In the genomic region with DNA sequence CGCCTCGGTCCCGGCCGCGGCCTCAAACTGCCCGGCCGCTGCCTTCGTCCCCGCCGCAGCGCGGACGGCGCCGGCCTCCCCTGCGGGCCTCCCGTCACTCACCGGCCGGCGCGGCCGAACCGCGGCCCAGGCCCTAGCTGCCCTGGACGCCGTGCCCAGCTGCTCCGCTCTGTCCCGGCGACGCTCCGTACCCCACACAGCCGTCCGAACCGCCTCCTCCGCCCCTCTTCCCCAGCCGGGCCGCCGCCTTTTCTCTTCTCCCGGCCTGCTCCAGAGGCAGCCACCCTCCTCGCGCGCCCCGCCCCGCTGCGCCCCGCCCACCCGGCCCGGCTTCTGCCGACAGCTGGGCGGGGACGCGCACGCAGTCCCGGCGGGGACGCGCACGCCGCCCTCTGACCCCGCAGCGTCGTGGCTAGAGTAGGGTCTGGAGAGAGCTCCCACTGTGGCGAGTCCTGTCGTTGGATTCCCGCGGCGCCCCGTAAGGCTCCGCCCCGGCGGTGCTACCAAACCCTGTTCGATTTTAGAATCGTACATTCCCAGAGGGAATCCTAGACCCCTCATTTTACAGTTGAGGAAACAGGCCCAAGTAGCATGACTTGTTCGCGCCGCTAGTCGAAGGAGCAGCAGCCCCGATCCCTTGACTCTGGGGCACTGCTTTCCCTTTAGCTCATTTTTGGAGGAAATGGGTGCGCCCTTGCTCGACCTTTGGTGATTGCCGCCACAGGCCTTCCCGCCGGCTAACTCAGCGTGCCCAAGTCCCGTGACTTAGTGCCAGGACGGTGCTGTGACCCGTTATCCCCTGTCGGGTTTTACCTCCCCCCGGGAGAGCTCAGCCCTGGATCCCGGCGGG, we compare ENCODE assay signal across 1 cellular context.
A peak's percentile ranks its signal among the peaks of the same experiment; 100 is the strongest.
TF ChIP-seq lines count a peak whose summit lies in the region.

A gene with protein sequence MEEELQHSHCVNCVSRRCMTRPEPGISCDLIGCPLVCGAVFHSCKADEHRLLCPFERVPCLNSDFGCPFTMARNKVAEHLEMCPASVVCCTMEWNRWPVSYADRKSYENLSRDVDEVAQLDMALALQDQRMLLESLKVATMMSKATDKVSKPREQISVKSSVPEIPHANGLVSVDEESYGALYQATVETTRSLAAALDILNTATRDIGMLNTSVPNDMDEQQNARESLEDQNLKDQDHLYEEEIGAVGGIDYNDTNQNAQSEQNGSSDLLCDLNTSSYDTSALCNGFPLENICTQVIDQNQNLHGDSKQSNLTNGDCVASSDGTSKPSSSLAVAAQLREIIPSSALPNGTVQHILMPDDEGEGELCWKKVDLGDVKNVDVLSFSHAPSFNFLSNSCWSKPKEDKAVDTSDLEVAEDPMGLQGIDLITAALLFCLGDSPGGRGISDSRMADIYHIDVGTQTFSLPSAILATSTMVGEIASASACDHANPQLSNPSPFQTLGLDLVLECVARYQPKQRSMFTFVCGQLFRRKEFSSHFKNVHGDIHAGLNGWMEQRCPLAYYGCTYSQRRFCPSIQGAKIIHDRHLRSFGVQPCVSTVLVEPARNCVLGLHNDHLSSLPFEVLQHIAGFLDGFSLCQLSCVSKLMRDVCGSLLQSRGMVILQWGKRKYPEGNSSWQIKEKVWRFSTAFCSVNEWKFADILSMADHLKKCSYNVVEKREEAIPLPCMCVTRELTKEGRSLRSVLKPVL (minus strand): TSS at position 295 of the 850 bp plus-strand sequence. CDS start 8,390 bp downstream, outside the sequence.

TF ChIP-seq in HepG2, 621 proteins besides CTCF, POLR2A, EP300 and RAD21 (continued from another document):
- TF ChIP-seq, protein P1, sequence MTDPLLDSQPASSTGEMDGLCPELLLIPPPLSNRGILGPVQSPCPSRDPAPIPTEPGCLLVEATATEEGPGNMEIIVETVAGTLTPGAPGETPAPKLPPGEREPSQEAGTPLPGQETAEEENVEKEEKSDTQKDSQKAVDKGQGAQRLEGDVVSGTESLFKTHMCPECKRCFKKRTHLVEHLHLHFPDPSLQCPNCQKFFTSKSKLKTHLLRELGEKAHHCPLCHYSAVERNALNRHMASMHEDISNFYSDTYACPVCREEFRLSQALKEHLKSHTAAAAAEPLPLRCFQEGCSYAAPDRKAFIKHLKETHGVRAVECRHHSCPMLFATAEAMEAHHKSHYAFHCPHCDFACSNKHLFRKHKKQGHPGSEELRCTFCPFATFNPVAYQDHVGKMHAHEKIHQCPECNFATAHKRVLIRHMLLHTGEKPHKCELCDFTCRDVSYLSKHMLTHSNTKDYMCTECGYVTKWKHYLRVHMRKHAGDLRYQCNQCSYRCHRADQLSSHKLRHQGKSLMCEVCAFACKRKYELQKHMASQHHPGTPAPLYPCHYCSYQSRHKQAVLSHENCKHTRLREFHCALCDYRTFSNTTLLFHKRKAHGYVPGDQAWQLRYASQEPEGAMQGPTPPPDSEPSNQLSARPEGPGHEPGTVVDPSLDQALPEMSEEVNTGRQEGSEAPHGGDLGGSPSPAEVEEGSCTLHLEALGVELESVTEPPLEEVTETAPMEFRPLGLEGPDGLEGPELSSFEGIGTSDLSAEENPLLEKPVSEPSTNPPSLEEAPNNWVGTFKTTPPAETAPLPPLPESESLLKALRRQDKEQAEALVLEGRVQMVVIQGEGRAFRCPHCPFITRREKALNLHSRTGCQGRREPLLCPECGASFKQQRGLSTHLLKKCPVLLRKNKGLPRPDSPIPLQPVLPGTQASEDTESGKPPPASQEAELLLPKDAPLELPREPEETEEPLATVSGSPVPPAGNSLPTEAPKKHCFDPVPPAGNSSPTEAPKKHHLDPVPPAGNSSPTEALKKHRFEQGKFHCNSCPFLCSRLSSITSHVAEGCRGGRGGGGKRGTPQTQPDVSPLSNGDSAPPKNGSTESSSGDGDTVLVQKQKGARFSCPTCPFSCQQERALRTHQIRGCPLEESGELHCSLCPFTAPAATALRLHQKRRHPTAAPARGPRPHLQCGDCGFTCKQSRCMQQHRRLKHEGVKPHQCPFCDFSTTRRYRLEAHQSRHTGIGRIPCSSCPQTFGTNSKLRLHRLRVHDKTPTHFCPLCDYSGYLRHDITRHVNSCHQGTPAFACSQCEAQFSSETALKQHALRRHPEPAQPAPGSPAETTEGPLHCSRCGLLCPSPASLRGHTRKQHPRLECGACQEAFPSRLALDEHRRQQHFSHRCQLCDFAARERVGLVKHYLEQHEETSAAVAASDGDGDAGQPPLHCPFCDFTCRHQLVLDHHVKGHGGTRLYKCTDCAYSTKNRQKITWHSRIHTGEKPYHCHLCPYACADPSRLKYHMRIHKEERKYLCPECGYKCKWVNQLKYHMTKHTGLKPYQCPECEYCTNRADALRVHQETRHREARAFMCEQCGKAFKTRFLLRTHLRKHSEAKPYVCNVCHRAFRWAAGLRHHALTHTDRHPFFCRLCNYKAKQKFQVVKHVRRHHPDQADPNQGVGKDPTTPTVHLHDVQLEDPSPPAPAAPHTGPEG (CRISPR knock-in tag; IDR thresholded peaks at IDR 0.05), result peak; percentile 71
- TF ChIP-seq ZSCAN22 (CRISPR knock-in tag; IDR thresholded peaks at IDR 0.05) (peak; percentile 69; the same call in 1 of the 2 replicates), MLLT10 (CRISPR knock-in tag; IDR thresholded peaks at IDR 0.05) (no peak), PLRG1 (conservative IDR thresholded peaks at IDR 0.05) (no peak), ZEB1 (IDR thresholded peaks at IDR 0.05; ENCODE audit: insufficient replicate concordance, low read depth) (no peak), KDM3A (CRISPR knock-in tag; IDR thresholded peaks at IDR 0.05; ENCODE audit: low read depth) (peak; percentile 23; the same call in 1 of the 2 replicates), ZBTB38 (CRISPR knock-in tag; IDR thresholded peaks at IDR 0.05) (no peak; the same call in 1 of the 2 replicates), ATF1 (CRISPR knock-in tag; IDR thresholded peaks at IDR 0.05) (no peak), PHF21A (CRISPR knock-in tag; IDR thresholded peaks at IDR 0.05) (peak; percentile 74), ZNF557 (CRISPR knock-in tag; IDR thresholded peaks at IDR 0.05) (no peak; the same call in 1 of the 2 replicates), PHF8 (CRISPR knock-in tag; IDR thresholded peaks at IDR 0.05) (peak; percentile 91), HMG20B (CRISPR knock-in tag; conservative IDR thresholded peaks at IDR 0.05) (no peak; the same call in 1 of the 2 replicates), ZNF33B (CRISPR knock-in tag; IDR thresholded peaks at IDR 0.05) (peak; percentile 48), XRCC5 (optimal IDR thresholded peaks at IDR 0.05; ENCODE audit: low read length) (peak; percentile 58), ZNF878 (CRISPR knock-in tag; IDR thresholded peaks at IDR 0.05) (no peak), ZFP36 (IDR thresholded peaks at IDR 0.05; ENCODE audit: borderline replicate concordance, low read depth, low read length, partially characterized antibody) (no peak), HIVEP1 (CRISPR knock-in tag; IDR thresholded peaks at IDR 0.05) (peak; percentile 85), HOXA3 (CRISPR knock-in tag; IDR thresholded peaks at IDR 0.05) (peak; percentile 66)
- TF ChIP-seq, protein P2, sequence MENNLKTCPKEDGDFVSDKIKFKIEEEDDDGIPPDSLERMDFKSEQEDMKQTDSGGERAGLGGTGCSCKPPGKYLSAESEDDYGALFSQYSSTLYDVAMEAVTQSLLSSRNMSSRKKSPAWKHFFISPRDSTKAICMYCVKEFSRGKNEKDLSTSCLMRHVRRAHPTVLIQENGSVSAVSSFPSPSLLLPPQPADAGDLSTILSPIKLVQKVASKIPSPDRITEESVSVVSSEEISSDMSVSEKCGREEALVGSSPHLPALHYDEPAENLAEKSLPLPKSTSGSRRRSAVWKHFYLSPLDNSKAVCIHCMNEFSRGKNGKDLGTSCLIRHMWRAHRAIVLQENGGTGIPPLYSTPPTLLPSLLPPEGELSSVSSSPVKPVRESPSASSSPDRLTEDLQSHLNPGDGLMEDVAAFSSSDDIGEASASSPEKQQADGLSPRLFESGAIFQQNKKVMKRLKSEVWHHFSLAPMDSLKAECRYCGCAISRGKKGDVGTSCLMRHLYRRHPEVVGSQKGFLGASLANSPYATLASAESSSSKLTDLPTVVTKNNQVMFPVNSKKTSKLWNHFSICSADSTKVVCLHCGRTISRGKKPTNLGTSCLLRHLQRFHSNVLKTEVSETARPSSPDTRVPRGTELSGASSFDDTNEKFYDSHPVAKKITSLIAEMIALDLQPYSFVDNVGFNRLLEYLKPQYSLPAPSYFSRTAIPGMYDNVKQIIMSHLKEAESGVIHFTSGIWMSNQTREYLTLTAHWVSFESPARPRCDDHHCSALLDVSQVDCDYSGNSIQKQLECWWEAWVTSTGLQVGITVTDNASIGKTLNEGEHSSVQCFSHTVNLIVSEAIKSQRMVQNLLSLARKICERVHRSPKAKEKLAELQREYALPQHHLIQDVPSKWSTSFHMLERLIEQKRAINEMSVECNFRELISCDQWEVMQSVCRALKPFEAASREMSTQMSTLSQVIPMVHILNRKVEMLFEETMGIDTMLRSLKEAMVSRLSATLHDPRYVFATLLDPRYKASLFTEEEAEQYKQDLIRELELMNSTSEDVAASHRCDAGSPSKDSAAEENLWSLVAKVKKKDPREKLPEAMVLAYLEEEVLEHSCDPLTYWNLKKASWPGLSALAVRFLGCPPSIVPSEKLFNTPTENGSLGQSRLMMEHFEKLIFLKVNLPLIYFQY (CRISPR knock-in tag; IDR thresholded peaks at IDR 0.05; ENCODE audit: borderline replicate concordance), result peak; percentile 91
- TF ChIP-seq, protein P3, sequence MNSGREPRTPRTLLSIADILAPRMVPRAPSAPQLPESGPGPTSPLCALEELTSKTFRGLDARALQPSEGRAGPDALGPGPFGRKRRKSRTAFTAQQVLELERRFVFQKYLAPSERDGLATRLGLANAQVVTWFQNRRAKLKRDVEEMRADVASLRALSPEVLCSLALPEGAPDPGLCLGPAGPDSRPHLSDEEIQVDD (CRISPR knock-in tag; IDR thresholded peaks at IDR 0.05; ENCODE audit: borderline replicate concordance), result peak; percentile 31; the same call in 1 of the 2 replicates
